Comparison of ENCODE assay signal across 15 cellular contexts in genomic region chr2:24515841-24516240, GRCh38.
A peak's percentile ranks its signal among the peaks of the same experiment; 100 is the strongest.
DNase-seq lines count a peak whose midpoint lies in the region; ATAC-seq, FAIRE-seq and TF ChIP-seq lines count a peak whose summit lies in the region.
"Had no signal": no experiment of that assay in that cellular context is flagged by ENCODE, and none has a peak within 500 bp of the region (broad histone marks: within the 10 kb centered on the region; RNA-seq: fewer than 3 reads in every experiment).

No MANE protein-coding gene starts in this region.

- no peaks in the 10 kb centered on the region for H3K27me3 ChIP-seq in neutrophil
- H3K27me3 ChIP-seq: tibial nerve had no signal

- H3K27ac ChIP-seq in neutrophil = peak overlapping the region; percentile 24
- H3K27ac ChIP-seq: psoas muscle, tibial nerve had no signal

- peak; percentile 61 for ATAC-seq in effector memory CD8-positive, alpha-beta T cell (replicated peaks)

- H3K36me3 ChIP-seq in neutrophil = no peaks in the 10 kb centered on the region
- H3K36me3 ChIP-seq: tibial nerve had no signal

- no peak for TF ChIP-seq POLR2A in NB4 (IDR thresholded peaks at IDR 0.05; ENCODE audit: extremely low read depth, insufficient read length)

- no peaks in the 10 kb centered on the region for H3K27me3 Mint-ChIP-seq in effector memory CD8-positive, alpha-beta T cell
- H3K27me3 Mint-ChIP-seq: activated naive CD4-positive, alpha-beta T cell treated with anti-CD3 and anti-CD28 coated beads, Interleukin-2, amount 10 ng/mL, durations not matched to agents 7 days and 5 days; CD8-positive, alpha-beta memory T cell had no signal

- H3K4me3 ChIP-seq in NB4 (ENCODE audit: low read depth, low read length) (no peak overlapping the region), neutrophil (ENCODE audit: low read depth in 1 of 2, low read length in 1 of 2) (no peak overlapping the region)
- H3K4me3 ChIP-seq: psoas muscle, tibial nerve had no signal

- TF ChIP-seq CTCF in NB4 (IDR thresholded peaks at IDR 0.05; ENCODE audit: low read depth, low read length) = no peak
- no peak for TF ChIP-seq CTCF in neutrophil (IDR thresholded peaks at IDR 0.05)

- H3K4me1 ChIP-seq in neutrophil (ENCODE audit: control insufficient read depth in 1 of 2, insufficient read depth in 1 of 2, low read depth in 1 of 2, low read length in 1 of 2) = peaks cover 5 to 18% of the 10 kb centered on the region in 2 experiments

- peak overlapping the region in 1 of 2 donors; percentile 70 for H3K4me3 Mint-ChIP-seq in effector memory CD8-positive, alpha-beta T cell
- H3K4me3 Mint-ChIP-seq: activated naive CD4-positive, alpha-beta T cell treated with anti-CD3 and anti-CD28 coated beads, Interleukin-2, amount 10 ng/mL, durations not matched to agents 7 days and 5 days; endodermal cell had no signal

- no peaks in the 10 kb centered on the region for H3K9me3 ChIP-seq in neutrophil
- H3K9me3 ChIP-seq: psoas muscle, tibial nerve had no signal

- H3K9me3 Mint-ChIP-seq in effector memory CD8-positive, alpha-beta T cell = no peaks in the 10 kb centered on the region
- H3K9me3 Mint-ChIP-seq: activated naive CD4-positive, alpha-beta T cell treated with anti-CD3 and anti-CD28 coated beads, Interleukin-2, amount 10 ng/mL, durations not matched to agents 7 days and 5 days; CD8-positive, alpha-beta memory T cell had no signal

- peak overlapping the region; percentile 46 to 66 for H3K27ac Mint-ChIP-seq in effector memory CD8-positive, alpha-beta T cell
- H3K27ac Mint-ChIP-seq: activated naive CD4-positive, alpha-beta T cell treated with anti-CD3 and anti-CD28 coated beads, Interleukin-2, amount 10 ng/mL, durations not matched to agents 7 days and 5 days; endodermal cell had no signal

- no peak for FAIRE-seq in urothelium cell line (lab: Jason Lieb, UNC)
- FAIRE-seq: bronchial epithelial cell had no signal

- peak; percentile 12 for DNase-seq in NCI-H82 (lab: John Stamatoyannopoulos, UW)
- no peak for DNase-seq in NCI-H82 treated with DMSO at 0.1 percent for 48 hours (lab: John Stamatoyannopoulos, UW; ENCODE audit: unreplicated experiment)
- peak; percentile 30 for DNase-seq in NB4 (ENCODE audit: low read depth)
- DNase-seq in effector memory CD8-positive, alpha-beta T cell = no peak
- DNase-seq in urothelium cell line (ENCODE audit: low spot score) = no peak
- DNase-seq in activated gamma-delta T cell treated with Interleukin-2 at 50 U/mL for 16 hours = no peak
- no peak for DNase-seq in amniotic stem cell (lab: John Stamatoyannopoulos, UW)
- DNase-seq: activated naive CD4-positive, alpha-beta T cell treated with anti-CD3 and anti-CD28 coated beads, Interleukin-2, amount 10 ng/mL, durations not matched to agents 7 days and 5 days; CD8-positive, alpha-beta memory T cell; endodermal cell; NCI-H2171 treated with DMSO at 0.1 percent for 48 hours; psoas muscle had no signal

- peaks cover 6% of the 10 kb centered on the region for H3K36me3 Mint-ChIP-seq in effector memory CD8-positive, alpha-beta T cell (ENCODE audit: insufficient read depth)
- H3K36me3 Mint-ChIP-seq: CD8-positive, alpha-beta memory T cell had no signal

- peaks cover 35 to 77% of the 10 kb centered on the region in 2 donors for H3K4me1 Mint-ChIP-seq in effector memory CD8-positive, alpha-beta T cell (ENCODE audit: low read depth in 2 of 2)

Comparison
In these comparisons a context has a peak if more than half of its experiments do, and no peak if none do; other contexts are left out.
1. DNase-seq: peak in NCI-H82 (single experiment) and NB4 (single experiment); none in NCI-H82 treated with DMSO at 0.1 percent for 48 hours (single experiment), effector memory CD8-positive, alpha-beta T cell (0 of 3), urothelium cell line (single experiment), activated gamma-delta T cell treated with Interleukin-2 at 50 U/mL for 16 hours (single experiment) and amniotic stem cell (single experiment).